28 cellular contexts compared by ENCODE assay signal in genomic region chr11:104206936-104207335, GRCh38. TPM values are rescaled to one million over a fixed set of nuclear protein-coding genes. Genes with fewer than 3 reads are reported as not detected.
DNase-seq lines count a peak whose midpoint lies in the region; ATAC-seq, FAIRE-seq and TF ChIP-seq lines count a peak whose summit lies in the region.
"Had no signal": no experiment of that assay in that cellular context is flagged by ENCODE, and none has a peak within 500 bp of the region (broad histone marks: within the 10 kb centered on the region; RNA-seq: fewer than 3 reads in every experiment).

No MANE protein-coding gene starts in this region.

- no peaks in the 10 kb centered on the region for H3K4me1 ChIP-seq in foreskin keratinocyte
- H3K4me1 ChIP-seq: BE2C, BLaER1 had no signal

- H3K27ac ChIP-seq in foreskin keratinocyte = no peak overlapping the region
- H3K27ac ChIP-seq: BLaER1 had no signal

- ATAC-seq in foreskin keratinocyte (peak; percentile 41), GM21360 (IDR thresholded peaks at IDR 0.05; ENCODE audit: unreplicated experiment) (no peak)
- ATAC-seq in stimulated activated effector memory CD8-positive, alpha-beta T cell treated with anti-CD3 and anti-CD28 coated beads, Interleukin-12 subunit alpha, Interleukin-12 subunit beta, amount 100 ng/mL, for 72 hours = no peak
- ATAC-seq: GM12878 had no signal

- H3K4me3 ChIP-seq in bronchial epithelial cell (ENCODE audit: low read depth, low read length) = no peak overlapping the region
- H3K4me3 ChIP-seq: BLaER1, GM12878 had no signal

- DNase-seq in amniotic epithelial cell (ENCODE audit: low read depth) (peak; percentile 18), bronchial epithelial cell (ENCODE audit: low read depth) (peak; percentile 59), foreskin keratinocyte (peak in 1 of 2 donors; percentile 54), frontal cortex (ENCODE audit: low spot score in 2 of 2) (no peak)
- DNase-seq in stimulated activated effector memory CD8-positive, alpha-beta T cell treated with anti-CD3 and anti-CD28 coated beads, Interleukin-12 subunit alpha, Interleukin-12 subunit beta, amount 100 ng/mL, for 72 hours (ENCODE audit: low spot score in 2 of 2) = no peak
- DNase-seq: 8988T; ACHN; BE2C; C1 segment of cervical spinal cord; CD4-positive, alpha-beta memory T cell; CD4-positive, CD25-positive, alpha-beta regulatory T cell; CD8-positive, alpha-beta memory T cell; COR-L47; DMS 273 treated with DMSO at 0.1 percent for 48 hours; DMS153; DMS53; DMS79; DND-41; EL; GDM1 had no signal

- H3K4me3 Mint-ChIP-seq in stimulated activated effector memory CD8-positive, alpha-beta T cell treated with anti-CD3 and anti-CD28 coated beads, Interleukin-12 subunit alpha, Interleukin-12 subunit beta, amount 100 ng/mL, for 72 hours = no peak overlapping the region
- H3K4me3 Mint-ChIP-seq: CD14-positive monocyte; CD4-positive, alpha-beta memory T cell; CD4-positive, CD25-positive, alpha-beta regulatory T cell; CD8-positive, alpha-beta memory T cell had no signal

- no peaks in the 10 kb centered on the region for H3K36me3 ChIP-seq in bronchial epithelial cell (ENCODE audit: control insufficient read depth, insufficient read depth, low read length)
- H3K36me3 ChIP-seq: BE2C, BLaER1 had no signal

- no peaks in the 10 kb centered on the region for H3K36me3 Mint-ChIP-seq in stimulated activated effector memory CD8-positive, alpha-beta T cell treated with anti-CD3 and anti-CD28 coated beads, Interleukin-12 subunit alpha, Interleukin-12 subunit beta, amount 100 ng/mL, for 72 hours
- H3K36me3 Mint-ChIP-seq: CD14-positive monocyte; CD4-positive, alpha-beta memory T cell; CD4-positive, CD25-positive, alpha-beta regulatory T cell; CD8-positive, alpha-beta memory T cell had no signal

- no peak for TF ChIP-seq CTCF in bronchial epithelial cell (IDR thresholded peaks at IDR 0.05; ENCODE audit: insufficient read depth, low read length, severe bottlenecking)
- no peak for TF ChIP-seq CTCF in foreskin keratinocyte (conservative IDR thresholded peaks at IDR 0.05)

- FAIRE-seq in bronchial epithelial cell (lab: Jason Lieb, UNC) (no peak), frontal cortex (lab: Jason Lieb, UNC) (no peak)
- FAIRE-seq: A204.1, GM12878, GM12892, GM18507 had no signal

- H3K27ac Mint-ChIP-seq in stimulated activated effector memory CD8-positive, alpha-beta T cell treated with anti-CD3 and anti-CD28 coated beads, Interleukin-12 subunit alpha, Interleukin-12 subunit beta, amount 100 ng/mL, for 72 hours = no peak overlapping the region
- H3K27ac Mint-ChIP-seq: CD14-positive monocyte; CD4-positive, alpha-beta memory T cell; CD4-positive, CD25-positive, alpha-beta regulatory T cell; CD8-positive, alpha-beta memory T cell had no signal

- no peaks in the 10 kb centered on the region for H3K27me3 ChIP-seq in bronchial epithelial cell (ENCODE audit: control insufficient read depth, insufficient read depth, low read length)
- no peaks in the 10 kb centered on the region for H3K27me3 ChIP-seq in foreskin keratinocyte
- H3K27me3 ChIP-seq: BE2C, BLaER1 had no signal

- H3K4me1 Mint-ChIP-seq in stimulated activated effector memory CD8-positive, alpha-beta T cell treated with anti-CD3 and anti-CD28 coated beads, Interleukin-12 subunit alpha, Interleukin-12 subunit beta, amount 100 ng/mL, for 72 hours = no peaks in the 10 kb centered on the region
- H3K4me1 Mint-ChIP-seq: CD14-positive monocyte; CD4-positive, alpha-beta memory T cell; CD4-positive, CD25-positive, alpha-beta regulatory T cell; CD8-positive, alpha-beta memory T cell had no signal

- peaks cover 4% of the 10 kb centered on the region for H3K9me3 Mint-ChIP-seq in stimulated activated effector memory CD8-positive, alpha-beta T cell treated with anti-CD3 and anti-CD28 coated beads, Interleukin-12 subunit alpha, Interleukin-12 subunit beta, amount 100 ng/mL, for 72 hours

RNA-seq across cellular contexts. Expression of gene PDGFD, which starts 43.0 kb away (rescaled TPM):
- under 0.01 and 0.53 TPM in 2 replicates for total RNA-seq in bronchial epithelial cell
- 0.11 and 0.20 TPM in 2 replicates for total RNA-seq in foreskin keratinocyte
- polyA plus RNA-seq in foreskin keratinocyte = 0.03 and 0.04 TPM in 2 replicates
- 7.3 TPM for total RNA-seq in frontal cortex
- total RNA-seq: CD4-positive, alpha-beta memory T cell; CD4-positive, CD25-positive, alpha-beta regulatory T cell; Daoy had no signal

Comparison
In these comparisons a context has a peak if more than half of its experiments do, and no peak if none do; other contexts are left out.
1. DNase-seq: peak in amniotic epithelial cell (single experiment) and bronchial epithelial cell (single experiment); none in stimulated activated effector memory CD8-positive, alpha-beta T cell treated with anti-CD3 and anti-CD28 coated beads, Interleukin-12 subunit alpha, Interleukin-12 subunit beta, amount 100 ng/mL, for 72 hours (0 of 2) and frontal cortex (0 of 2).